In genomic region chr20:18223399-18223798, GRCh38 we compare ENCODE assay signal across 13 cellular contexts.
"Had no signal": no experiment of that assay in that cellular context is flagged by ENCODE, and none has a peak within 500 bp of the region (broad histone marks: within the 10 kb centered on the region; RNA-seq: fewer than 3 reads in every experiment).

No MANE protein-coding gene starts in this region.

- ATAC-seq: activated CD4-positive, CD25-positive, alpha-beta regulatory T cell treated with anti-CD3 and anti-CD28 coated beads, Interleukin-2, amount 50 U/mL, for 24 hours; activated naive CD4-positive, alpha-beta T cell treated with anti-CD3 and anti-CD28 coated beads, Interleukin-2, amount 50 U/mL, for 72 hours; heart right ventricle; left ventricle myocardium superior had no signal

- H3K9me3 Mint-ChIP-seq: activated naive CD4-positive, alpha-beta T cell treated with anti-CD3 and anti-CD28 coated beads, Interleukin-2, amount 50 U/mL, for 72 hours had no signal

- H2AFZ ChIP-seq: parathyroid adenoma had no signal

- H3K36me3 ChIP-seq: heart right ventricle, vagina had no signal

- H3K27me3 ChIP-seq: dorsolateral prefrontal cortex, vagina had no signal

- H3K79me2 ChIP-seq: parathyroid adenoma had no signal

- H3K27ac ChIP-seq: heart right ventricle, parathyroid adenoma, vagina had no signal

- H3K27ac Mint-ChIP-seq: activated naive CD4-positive, alpha-beta T cell treated with anti-CD3 and anti-CD28 coated beads, Interleukin-2, amount 50 U/mL, for 72 hours; brain; mesothelial cell of epicardium had no signal

- H3K36me3 Mint-ChIP-seq: activated naive CD4-positive, alpha-beta T cell treated with anti-CD3 and anti-CD28 coated beads, Interleukin-2, amount 50 U/mL, for 72 hours; brain; mesothelial cell of epicardium had no signal

- DNase-seq: activated T-cell treated with anti-CD3 and anti-CD28 coated beads, Interleukin-2, amount 50 U/mL, for 1 hour; amniotic stem cell; dorsolateral prefrontal cortex; heart right ventricle; kidney; left ventricle myocardium superior; stimulated activated CD4-positive, alpha-beta T cell treated with anti-CD3 and anti-CD28 coated beads, Interleukin-4, amount 100 ng/mL, for 4 hours had no signal

- H3K4me3 ChIP-seq: dorsolateral prefrontal cortex, heart right ventricle, vagina had no signal

- H3K4me1 ChIP-seq: parathyroid adenoma had no signal

- H3K4me3 Mint-ChIP-seq: brain, mesothelial cell of epicardium had no signal
